ENCODE assay signal across 8 cellular contexts in genomic region chr7:42911482-42912447, GRCh38. TPM values are rescaled to one million over a fixed set of nuclear protein-coding genes. Genes with fewer than 3 reads are reported as not detected.
A peak's percentile ranks its signal among the peaks of the same experiment; 100 is the strongest.
DNase-seq lines count a peak whose midpoint lies in the region; ATAC-seq and TF ChIP-seq lines count a peak whose summit lies in the region.

TSS of gene C7orf25 (minus strand) at chr7:42912070. CDS start at chr7:42910900, 1,170 bp downstream.

- in situ Hi-C loops in endometrial microvascular endothelial cells (cut with HindIII; ENCODE audit: inconsistent ontology term, low pct_unique_long_range_greater_than_20kb, low sequenced_read_pairs) = no loop called here

- TF ChIP-seq CTCF in Caco-2 (IDR thresholded peaks at IDR 0.05; ENCODE audit: insufficient read depth in 1 of 2, low read depth in 1 of 2, low read length in 1 of 2, severe bottlenecking in 1 of 2, unreplicated experiment in 1 of 2) = no peak
- TF ChIP-seq CTCF in mesothelial cell of epicardium (IDR thresholded peaks at IDR 0.05; ENCODE audit: unreplicated experiment) = no peak

- peaks cover 36% of the 10 kb centered on the region for H3K36me3 Mint-ChIP-seq in Caco-2 (ENCODE audit: insufficient read depth, unreplicated experiment)
- peaks cover 4% of the 10 kb centered on the region for H3K36me3 Mint-ChIP-seq in mesothelial cell of epicardium

- peak within 1 kb of the TSS; percentile 58 for H3K9ac ChIP-seq in HUES48 (ENCODE audit: low read depth, low read length)
- H3K9ac ChIP-seq in NT2/D1 (ENCODE audit: insufficient read length, low read depth) = peak within 1 kb of the TSS; percentile 85

- BruUV-seq in Caco-2 (replicated peaks; lab: Mats Ljungman, UMichigan) = no TSS peak

- no peaks in the 10 kb centered on the region for H3K36me3 ChIP-seq in Caco-2 (ENCODE audit: control insufficient read depth, insufficient read depth, low read length)
- peaks cover 27% of the 10 kb centered on the region for H3K36me3 ChIP-seq in HUES48 (ENCODE audit: control insufficient read depth, insufficient read depth, low read length)
- H3K36me3 ChIP-seq in NT2/D1 (ENCODE audit: insufficient read depth, insufficient read length, low read length) = peaks cover 42% of the 10 kb centered on the region

- H3K4me1 Mint-ChIP-seq in Caco-2 (ENCODE audit: low read depth, unreplicated experiment) = peaks cover 20% of the 10 kb centered on the region
- peaks cover 52% of the 10 kb centered on the region for H3K4me1 Mint-ChIP-seq in mesothelial cell of epicardium

- H3K27me3 ChIP-seq in Caco-2 (replicated peaks; ENCODE audit: control insufficient read depth, insufficient read depth, low read length) = no peaks in the 10 kb centered on the region
- H3K27me3 ChIP-seq in HUES48 (ENCODE audit: control insufficient read depth, insufficient read depth, low read length) = no peaks in the 10 kb centered on the region
- H3K27me3 ChIP-seq in NT2/D1 (ENCODE audit: insufficient read depth, insufficient read length) = no peaks in the 10 kb centered on the region

- intact Hi-C loops in Caco-2 (cut with micrococcal nuclease; ENCODE audit: unreplicated experiment) = loop anchor here (1.0 kb wide), 2 partner anchors 21 to 23 kb away; partner anchors contain the start of genes MRPL32 and PSMA2

- H3K4me1 ChIP-seq in Caco-2 (0 out of 2 replicates have a peak, but pooled peaks cover 15% of the 10 kb centered on the region), HUES48 (ENCODE audit: control insufficient read depth, insufficient read depth, low read length) (peaks cover 16% of the 10 kb centered on the region), NT2/D1 (ENCODE audit: insufficient read depth, insufficient read length) (peaks cover 3% of the 10 kb centered on the region)

- peak within 1 kb of the TSS; percentile 92 for H3K27ac Mint-ChIP-seq in Caco-2 (ENCODE audit: unreplicated experiment)
- H3K27ac Mint-ChIP-seq in mesothelial cell of epicardium = peak within 1 kb of the TSS; percentile 96

- peak within 1 kb of the TSS; percentile 49 for H3K4me3 ChIP-seq in Caco-2 (ENCODE audit: low read depth, low read length)
- H3K4me3 ChIP-seq in HUES48 (ENCODE audit: low read depth, low read length) = peak within 1 kb of the TSS; percentile 70
- H3K4me3 ChIP-seq in NT2/D1 (ENCODE audit: insufficient read length, low read depth) = peak within 1 kb of the TSS; percentile 69

- peak; percentile 97 to 99 for DNase-seq in Caco-2
- peak; percentile 98 for DNase-seq in NT2/D1 (ENCODE audit: low read depth, low spot score)
- DNase-seq in activated CD8-positive, alpha-beta memory T cell treated with anti-CD3 and anti-CD28 coated beads, Interleukin-2, amount 50 U/mL, for 4 hours = peak; percentile 95
- DNase-seq in mesothelial cell of epicardium (ENCODE audit: low spot score in 2 of 2, unreplicated experiment in 2 of 2) = peak; percentile 96 to 98
- DNase-seq in stimulated activated CD8-positive, alpha-beta memory T cell treated with anti-CD3 and anti-CD28 coated beads, Interleukin-15, amount 100 ng/mL, for 48 hours (ENCODE audit: low read depth in 2 of 2) = peak; percentile 91 to 93

- H3K9me3 ChIP-seq in Caco-2 (no peaks in the 10 kb centered on the region), HUES48 (ENCODE audit: control insufficient read depth, insufficient read depth, low read length) (no peaks in the 10 kb centered on the region), NT2/D1 (ENCODE audit: insufficient read depth, low read length) (peaks cover 13% of the 10 kb centered on the region; the same call in 1 of the 2 replicates)

- CTCF ChIA-PET in Caco-2 (lab: Charles Lee) = no interaction called here

- H3K9me3 Mint-ChIP-seq in Caco-2 (ENCODE audit: unreplicated experiment) (no peaks in the 10 kb centered on the region), mesothelial cell of epicardium (no peaks in the 10 kb centered on the region)

- ATAC-seq in GM21423 (IDR thresholded peaks at IDR 0.05; ENCODE audit: unreplicated experiment) = peak; percentile 87

- POLR2A ChIA-PET in Caco-2 (lab: Charles Lee) = interaction anchor here (1.3 kb wide), 1 partner anchor 21 kb away, joined by 8 read pairs; the partner anchor contains the start of genes MRPL32 and PSMA2

- H3K4me3 Mint-ChIP-seq in Caco-2 (ENCODE audit: unreplicated experiment) (peak within 1 kb of the TSS; percentile 97), mesothelial cell of epicardium (peak within 1 kb of the TSS; percentile 87)

- H3K27me3 Mint-ChIP-seq in Caco-2 (ENCODE audit: insufficient read depth, unreplicated experiment) (no peaks in the 10 kb centered on the region), mesothelial cell of epicardium (ENCODE audit: low read depth) (no peaks in the 10 kb centered on the region)

- H3K27ac ChIP-seq in HUES48 (ENCODE audit: low read depth, low read length) = peak within 1 kb of the TSS; percentile 85

RNA-seq across cellular contexts. Expression of gene C7orf25, which starts in this region (rescaled TPM):
- 2.7 and 3.2 TPM in 2 replicates for total RNA-seq in Caco-2 (2022)
- 18.6 TPM for total RNA-seq in endometrial microvascular endothelial cells (ENCODE audit: inconsistent ontology term)
- 5.0 to 5.8 TPM (median 5.7 TPM) in 3 replicates for total RNA-seq in mesothelial cell of epicardium

Comparison
In these comparisons a context has a peak if more than half of its experiments do, and no peak if none do; other contexts are left out.
1. Peak in every context shown above with its lines: DNase-seq, ATAC-seq, H3K4me3 ChIP-seq and H3K27ac ChIP-seq.